18 cellular contexts compared by ENCODE assay signal in genomic region chr5:40654377-40655006, GRCh38. TPM values are rescaled to one million over a fixed set of nuclear protein-coding genes. Genes with fewer than 3 reads are reported as not detected.
DNase-seq lines count a peak whose midpoint lies in the region; ATAC-seq and TF ChIP-seq lines count a peak whose summit lies in the region.
"Had no signal": no experiment of that assay in that cellular context is flagged by ENCODE, and none has a peak within 500 bp of the region (broad histone marks: within the 10 kb centered on the region; RNA-seq: fewer than 3 reads in every experiment).

No MANE protein-coding gene starts in this region.

- H3K9me3 Mint-ChIP-seq in activated CD4-positive, alpha-beta T cell treated with anti-CD3 and anti-CD28 coated beads, Interleukin-2, amount 10 ng/mL, durations not matched to agents 24 days and 14 days: peaks cover 13% of the 10 kb centered on the region
- no peaks in the 10 kb centered on the region for H3K9me3 Mint-ChIP-seq in HFFc6
- peaks cover 0 to 9% of the 10 kb centered on the region in 2 donors for H3K9me3 Mint-ChIP-seq in activated naive CD4-positive, alpha-beta T cell treated with anti-CD3 and anti-CD28 coated beads, Interleukin-2, amount 50 U/mL, for 72 hours
- H3K9me3 Mint-ChIP-seq in natural killer cell treated with Interleukin-12 subunit alpha and Interleukin-12 subunit beta and Interleukin-15 and Interleukin-18, amount 100 ng/mL, for 72 hours: peaks cover 4% of the 10 kb centered on the region
- H3K9me3 Mint-ChIP-seq: activated B cell treated with CpG ODN at 0.5 μM for 24 hours had no signal

- H3K4me3 ChIP-seq in psoas muscle: no peak overlapping the region
- H3K4me3 ChIP-seq: dorsolateral prefrontal cortex, SK-N-MC, upper lobe of right lung had no signal

- H3K27ac Mint-ChIP-seq in activated CD4-positive, alpha-beta T cell treated with anti-CD3 and anti-CD28 coated beads, Interleukin-2, amount 10 ng/mL, durations not matched to agents 24 days and 14 days: peak overlapping the region; percentile 95
- H3K27ac Mint-ChIP-seq in HFFc6: no peak overlapping the region
- H3K27ac Mint-ChIP-seq in activated naive CD4-positive, alpha-beta T cell treated with anti-CD3 and anti-CD28 coated beads, Interleukin-2, amount 50 U/mL, for 72 hours: peak overlapping the region; percentile 77 to 84
- H3K27ac Mint-ChIP-seq in natural killer cell treated with Interleukin-12 subunit alpha and Interleukin-12 subunit beta and Interleukin-15 and Interleukin-18, amount 100 ng/mL, for 72 hours: peak overlapping the region; percentile 51 to 72
- H3K27ac Mint-ChIP-seq: activated B cell treated with CpG ODN at 0.5 μM for 24 hours had no signal

- 57 to 72% (median 59%) methylated on average over 4 of the region's 4 CpGs for WGBS in psoas muscle, 3 donors

- H3K36me3 Mint-ChIP-seq in activated CD4-positive, alpha-beta T cell treated with anti-CD3 and anti-CD28 coated beads, Interleukin-2, amount 10 ng/mL, durations not matched to agents 24 days and 14 days (ENCODE audit: low read depth): peaks cover 3% of the 10 kb centered on the region
- no peaks in the 10 kb centered on the region for H3K36me3 Mint-ChIP-seq in HFFc6 (ENCODE audit: low read depth)
- no peaks in the 10 kb centered on the region for H3K36me3 Mint-ChIP-seq in activated naive CD4-positive, alpha-beta T cell treated with anti-CD3 and anti-CD28 coated beads, Interleukin-2, amount 50 U/mL, for 72 hours
- H3K36me3 Mint-ChIP-seq in natural killer cell treated with Interleukin-12 subunit alpha and Interleukin-12 subunit beta and Interleukin-15 and Interleukin-18, amount 100 ng/mL, for 72 hours: no peaks in the 10 kb centered on the region

- H3K4me1 ChIP-seq in psoas muscle: no peaks in the 10 kb centered on the region
- H3K4me1 ChIP-seq: upper lobe of right lung had no signal

- H3K27me3 Mint-ChIP-seq in activated CD4-positive, alpha-beta T cell treated with anti-CD3 and anti-CD28 coated beads, Interleukin-2, amount 10 ng/mL, durations not matched to agents 24 days and 14 days: no peaks in the 10 kb centered on the region
- H3K27me3 Mint-ChIP-seq in HFFc6 (ENCODE audit: insufficient read depth): peaks cover 5% of the 10 kb centered on the region
- H3K27me3 Mint-ChIP-seq in natural killer cell treated with Interleukin-12 subunit alpha and Interleukin-12 subunit beta and Interleukin-15 and Interleukin-18, amount 100 ng/mL, for 72 hours: peaks cover 0 to 2% of the 10 kb centered on the region in 2 donors
- H3K27me3 Mint-ChIP-seq: activated B cell treated with CpG ODN at 0.5 μM for 24 hours had no signal

- H3K27me3 ChIP-seq in psoas muscle (ENCODE audit: insufficient read depth in 3 of 3, low read length in 2 of 3): no peaks in the 10 kb centered on the region
- H3K27me3 ChIP-seq: heart left ventricle, upper lobe of right lung had no signal

- peak overlapping the region; percentile 88 for H3K4me3 Mint-ChIP-seq in activated CD4-positive, alpha-beta T cell treated with anti-CD3 and anti-CD28 coated beads, Interleukin-2, amount 10 ng/mL, durations not matched to agents 24 days and 14 days
- peak overlapping the region; percentile 54 for H3K4me3 Mint-ChIP-seq in HFFc6
- H3K4me3 Mint-ChIP-seq in natural killer cell treated with Interleukin-12 subunit alpha and Interleukin-12 subunit beta and Interleukin-15 and Interleukin-18, amount 100 ng/mL, for 72 hours: peak overlapping the region; percentile 71

- H3K27ac ChIP-seq in psoas muscle: no peak overlapping the region
- H3K27ac ChIP-seq: dorsolateral prefrontal cortex, SK-N-MC, upper lobe of right lung had no signal

- H3K9me3 ChIP-seq in psoas muscle: no peaks in the 10 kb centered on the region
- H3K9me3 ChIP-seq: upper lobe of right lung had no signal

- DNase-seq in activated CD4-positive, alpha-beta T cell treated with anti-CD3 and anti-CD28 coated beads, Interleukin-2, amount 10 ng/mL, durations not matched to agents 24 days and 14 days: no peak
- no peak for DNase-seq in activated CD4-positive, alpha-beta T cell treated with anti-CD3 and anti-CD28 coated beads for 4 hours
- DNase-seq in HFFc6 (no peak), midbrain (lab: John Stamatoyannopoulos, UW) (no peak), psoas muscle (no peak), posterior cingulate gyrus (no peak)
- DNase-seq in activated naive CD4-positive, alpha-beta T cell treated with anti-CD3 and anti-CD28 coated beads, Interleukin-2, amount 50 U/mL, for 72 hours (ENCODE audit: low spot score in 2 of 2): no peak
- DNase-seq in natural killer cell treated with Interleukin-12 subunit alpha and Interleukin-12 subunit beta and Interleukin-15 and Interleukin-18, amount 100 ng/mL, for 72 hours (ENCODE audit: low spot score): no peak
- DNase-seq: activated B cell treated with CpG ODN at 0.5 μM for 24 hours, dorsolateral prefrontal cortex, GOT3, heart left ventricle, islet precursor cell, NCI-H1694 treated with DMSO at 0.1 percent for 48 hours, NCI-H510A, upper lobe of right lung had no signal

- TF ChIP-seq CTCF in HFFc6 (IDR thresholded peaks at IDR 0.05) (no peak), psoas muscle (IDR thresholded peaks at IDR 0.05) (no peak)

- intact Hi-C loops in activated CD4-positive, alpha-beta T cell treated with anti-CD3 and anti-CD28 coated beads, Interleukin-2, amount 10 ng/mL, durations not matched to agents 24 days and 14 days (cut with micrococcal nuclease): loop anchor here (1.0 to 2.0 kb wide), 3 partner anchors 14 to 76 kb away; no protein-coding TSS in a partner anchor
- intact Hi-C loops in psoas muscle (cut with DNase I): no loop called here
- intact Hi-C loops in posterior cingulate gyrus (cut with DNase I): no loop called here

- ATAC-seq in activated naive CD4-positive, alpha-beta T cell treated with anti-CD3 and anti-CD28 coated beads, Interleukin-2, amount 50 U/mL, for 72 hours: peak in 1 of 2 donors; percentile 19
- no peak for ATAC-seq in natural killer cell treated with Interleukin-12 subunit alpha and Interleukin-12 subunit beta and Interleukin-15 and Interleukin-18, amount 100 ng/mL, for 72 hours
- ATAC-seq in psoas muscle: no peak
- ATAC-seq: heart left ventricle, upper lobe of right lung had no signal

- H3K4me1 Mint-ChIP-seq in activated CD4-positive, alpha-beta T cell treated with anti-CD3 and anti-CD28 coated beads, Interleukin-2, amount 10 ng/mL, durations not matched to agents 24 days and 14 days: peaks cover 75% of the 10 kb centered on the region
- H3K4me1 Mint-ChIP-seq in HFFc6 (ENCODE audit: low read depth): peaks cover 47% of the 10 kb centered on the region
- peaks cover 42 to 56% of the 10 kb centered on the region in 2 donors for H3K4me1 Mint-ChIP-seq in natural killer cell treated with Interleukin-12 subunit alpha and Interleukin-12 subunit beta and Interleukin-15 and Interleukin-18, amount 100 ng/mL, for 72 hours (ENCODE audit: low read depth in 2 of 2)

- H3K36me3 ChIP-seq in psoas muscle (ENCODE audit: insufficient read depth in 1 of 2, low read depth in 1 of 2): no peaks in the 10 kb centered on the region
- H3K36me3 ChIP-seq: heart left ventricle, upper lobe of right lung had no signal

RNA-seq across cellular contexts. Expression of gene PTGER4, which starts 25.2 kb away (rescaled TPM):
- total RNA-seq in activated CD4-positive, alpha-beta T cell treated with anti-CD3 and anti-CD28 coated beads, Interleukin-2, amount 10 ng/mL, durations not matched to agents 24 days and 14 days: 49.1 and 53.0 TPM in 2 replicates
- total RNA-seq in HFFc6 (2021; fragmentation: NEBNext Ultra II Directional; extraction: Animal tissue kit (Norgen Biotek cat#: 25700)): 1 to 10 TPM; 1.4 to 5.1 (median 3.6) TPM
- total RNA-seq in activated naive CD4-positive, alpha-beta T cell treated with anti-CD3 and anti-CD28 coated beads, Interleukin-2, amount 50 U/mL, for 72 hours: 10 to 100 TPM; 56.9 to 61.0 TPM
- 100 to 1,000 TPM; 144 to 154 TPM for total RNA-seq in natural killer cell treated with Interleukin-12 subunit alpha and Interleukin-12 subunit beta and Interleukin-15 and Interleukin-18, amount 100 ng/mL, for 72 hours
- total RNA-seq in psoas muscle: 1 to 10 TPM; 4.8 to 8.3 (median 5.8) TPM
- 1 to 10 TPM; 1.7 to 1.8 (median 1.8) TPM for polyA plus RNA-seq in psoas muscle
- total RNA-seq: G401 had no signal
